In the genomic region with DNA sequence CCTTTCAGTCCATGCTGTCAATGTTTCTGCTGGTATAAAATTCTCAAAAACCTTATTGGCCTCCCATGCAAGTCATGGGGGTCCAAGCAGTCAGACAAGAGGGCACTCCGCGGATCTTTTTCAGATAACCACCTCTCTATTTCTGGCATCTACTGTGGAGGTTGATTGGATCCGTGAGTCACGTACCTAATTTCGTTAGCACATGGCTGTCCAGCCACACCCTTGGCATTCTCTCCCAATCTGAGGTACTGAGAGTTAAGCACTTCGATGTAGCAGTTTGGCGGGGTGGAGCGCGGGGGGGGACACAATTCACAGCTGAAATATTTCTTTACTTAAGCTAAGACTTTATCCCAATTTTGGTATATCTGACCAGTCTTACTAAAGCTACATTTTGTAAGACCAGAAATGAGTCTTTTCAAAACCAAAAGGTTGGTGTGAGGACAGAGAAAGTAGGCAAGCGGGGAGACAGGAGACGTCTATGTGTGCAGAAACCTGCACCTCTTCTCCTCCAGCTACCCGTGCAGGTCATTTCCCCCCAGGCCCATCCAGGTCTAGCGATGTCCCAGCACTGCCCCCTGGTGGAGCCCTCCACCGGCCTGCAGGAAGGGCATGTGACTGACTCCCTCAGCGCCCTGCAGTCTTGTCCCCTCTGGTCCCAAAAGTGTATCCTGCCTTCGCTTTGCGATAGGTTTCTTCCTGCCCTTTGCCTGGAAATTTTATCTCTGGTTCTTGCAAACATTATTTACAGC, we compare ENCODE assay signal across 8 cellular contexts.
A peak's percentile ranks its signal among the peaks of the same experiment; 100 is the strongest.
DNase-seq lines count a peak whose midpoint lies in the region; ATAC-seq and TF ChIP-seq lines count a peak whose summit lies in the region.

No MANE protein-coding gene starts in this region.

- H3K4me3 ChIP-seq in Peyer's patch, result no peak overlapping the region

- ATAC-seq in GM21717 (IDR thresholded peaks at IDR 0.05; ENCODE audit: unreplicated experiment) (peak; percentile 65), left lobe of liver (peak; percentile 61), HG03460 (IDR thresholded peaks at IDR 0.05; ENCODE audit: unreplicated experiment) (no peak)

- no peak overlapping the region for H3K27ac Mint-ChIP-seq in activated naive CD8-positive, alpha-beta T cell treated with anti-CD3 and anti-CD28 coated beads for 36 hours

- no peaks in the 10 kb centered on the region for H3K27me3 ChIP-seq in Peyer's patch

- DNase-seq in A172 (ENCODE audit: low spot score), result peak; percentile 19
- DNase-seq in Peyer's patch, result peak in 2 of 3 donors; percentile 33 to 68
- peak; percentile 52 for DNase-seq in activated naive CD8-positive, alpha-beta T cell treated with anti-CD3 and anti-CD28 coated beads for 36 hours
- DNase-seq in left lobe of liver (ENCODE audit: low spot score), result no peak
- DNase-seq in stimulated activated CD8-positive, alpha-beta memory T cell treated with anti-CD3 and anti-CD28 coated beads, Interleukin-7, amount 100 ng/mL, for 24 hours (ENCODE audit: low read depth), result peak; percentile 35
- no peak for DNase-seq in GM20000 (ENCODE audit: low spot score)

- TF ChIP-seq CTCF in Peyer's patch (IDR thresholded peaks at IDR 0.05) (peak in 5 of 6 experiments; percentile 24 to 43 (median 33)), GM20000 (IDR thresholded peaks at IDR 0.05; ENCODE audit: extremely low read depth, missing control alignments) (no peak)

- no peak overlapping the region for H3K27ac ChIP-seq in Peyer's patch

- no peaks in the 10 kb centered on the region for H3K4me1 ChIP-seq in Peyer's patch

- H3K36me3 ChIP-seq in Peyer's patch, result peaks cover 0 to 15% (median 0%) of the 10 kb centered on the region in 3 donors

- H3K9me3 Mint-ChIP-seq in activated naive CD8-positive, alpha-beta T cell treated with anti-CD3 and anti-CD28 coated beads for 36 hours, result peaks cover 4% of the 10 kb centered on the region

- no peaks in the 10 kb centered on the region for H3K9me3 ChIP-seq in Peyer's patch

- no peak for TF ChIP-seq POLR2A in Peyer's patch (IDR thresholded peaks at IDR 0.05)

- peaks cover 7% of the 10 kb centered on the region for H3K36me3 Mint-ChIP-seq in activated naive CD8-positive, alpha-beta T cell treated with anti-CD3 and anti-CD28 coated beads for 36 hours

- H3K4me3 Mint-ChIP-seq in activated naive CD8-positive, alpha-beta T cell treated with anti-CD3 and anti-CD28 coated beads for 36 hours, result no peak overlapping the region

- no peaks in the 10 kb centered on the region for H3K27me3 Mint-ChIP-seq in activated naive CD8-positive, alpha-beta T cell treated with anti-CD3 and anti-CD28 coated beads for 36 hours

- peaks cover 13% of the 10 kb centered on the region for H3K4me1 Mint-ChIP-seq in activated naive CD8-positive, alpha-beta T cell treated with anti-CD3 and anti-CD28 coated beads for 36 hours

Comparison
In these comparisons a context has a peak if more than half of its experiments do, and no peak if none do; other contexts are left out.
1. DNase-seq: peak in A172 (single experiment), Peyer's patch (2 of 3), activated naive CD8-positive, alpha-beta T cell treated with anti-CD3 and anti-CD28 coated beads for 36 hours (single experiment) and stimulated activated CD8-positive, alpha-beta memory T cell treated with anti-CD3 and anti-CD28 coated beads, Interleukin-7, amount 100 ng/mL, for 24 hours (single experiment); none in left lobe of liver (single experiment) and GM20000 (single experiment).